In genomic region chr13:77781804-77782203, GRCh38 we compare ENCODE assay signal across 19 cellular contexts.
"Had no signal": no experiment of that assay in that cellular context is flagged by ENCODE, and none has a peak within 500 bp of the region (broad histone marks: within the 10 kb centered on the region; RNA-seq: fewer than 3 reads in every experiment).

No MANE protein-coding gene starts in this region.

- H3K27me3 Mint-ChIP-seq: activated naive CD4-positive, alpha-beta T cell treated with anti-CD3 and anti-CD28 coated beads, Interleukin-2, amount 10 ng/mL, durations not matched to agents 7 days and 5 days; activated naive CD8-positive, alpha-beta T cell treated with anti-CD3 and anti-CD28 coated beads, Interleukin-2, amount 50 U/mL, for 24 hours had no signal

- H3K4me3 Mint-ChIP-seq: activated naive CD4-positive, alpha-beta T cell treated with anti-CD3 and anti-CD28 coated beads, Interleukin-2, amount 10 ng/mL, durations not matched to agents 7 days and 5 days; activated naive CD8-positive, alpha-beta T cell treated with anti-CD3 and anti-CD28 coated beads, Interleukin-2, amount 50 U/mL, for 24 hours; activated T-cell treated with anti-CD3 and anti-CD28 coated beads, Interleukin-2, amount 50 U/mL, for 4 hours; central memory CD8-positive, alpha-beta T cell; natural killer cell had no signal

- ATAC-seq: activated naive CD8-positive, alpha-beta T cell treated with anti-CD3 and anti-CD28 coated beads, Interleukin-2, amount 50 U/mL, for 24 hours; activated T-cell treated with anti-CD3 and anti-CD28 coated beads, Interleukin-2, amount 50 U/mL, for 4 hours; natural killer cell had no signal

- DNase-seq: activated CD4-positive, alpha-beta T cell treated with anti-CD3 and anti-CD28 coated beads, Interleukin-2, amount 50 U/mL, for 1 hour; activated CD4-positive, CD25-positive, alpha-beta regulatory T cell treated with anti-CD3 and anti-CD28 coated beads, Interleukin-2, amount 50 U/mL, for 72 hours; activated CD8-positive, alpha-beta memory T cell treated with anti-CD3 and anti-CD28 coated beads, Interleukin-2, amount 50 U/mL, for 4 hours; activated naive CD4-positive, alpha-beta T cell treated with anti-CD3 and anti-CD28 coated beads, Interleukin-2, amount 10 ng/mL, durations not matched to agents 7 days and 5 days; activated naive CD8-positive, alpha-beta T cell treated with anti-CD3 and anti-CD28 coated beads, Interleukin-2, amount 50 U/mL, for 24 hours; activated T-cell treated with anti-CD3 and anti-CD28 coated beads, Interleukin-2, amount 50 U/mL, for 4 hours; brain microvascular endothelial cell; colonic mucosa; kidney; mesenchymal stem cell; natural killer cell; occipital lobe; posterior cingulate gyrus; retina; stimulated activated CD4-positive, alpha-beta T cell treated with anti-CD3 and anti-CD28 coated beads, Interleukin-2, amount 100 ng/mL, for 24 hours; stimulated activated naive CD4-positive, alpha-beta T cell treated with Interleukin-2 at 50 U/mL for 16 hours; T-helper 1 cell; T1000 had no signal

- H3K9me3 Mint-ChIP-seq: activated naive CD4-positive, alpha-beta T cell treated with anti-CD3 and anti-CD28 coated beads, Interleukin-2, amount 10 ng/mL, durations not matched to agents 7 days and 5 days; activated naive CD8-positive, alpha-beta T cell treated with anti-CD3 and anti-CD28 coated beads, Interleukin-2, amount 50 U/mL, for 24 hours; activated T-cell treated with anti-CD3 and anti-CD28 coated beads, Interleukin-2, amount 50 U/mL, for 4 hours; central memory CD8-positive, alpha-beta T cell; natural killer cell had no signal

- H3K36me3 Mint-ChIP-seq: activated naive CD4-positive, alpha-beta T cell treated with anti-CD3 and anti-CD28 coated beads, Interleukin-2, amount 10 ng/mL, durations not matched to agents 7 days and 5 days; natural killer cell had no signal

- H3K27ac Mint-ChIP-seq: activated naive CD4-positive, alpha-beta T cell treated with anti-CD3 and anti-CD28 coated beads, Interleukin-2, amount 10 ng/mL, durations not matched to agents 7 days and 5 days; activated naive CD8-positive, alpha-beta T cell treated with anti-CD3 and anti-CD28 coated beads, Interleukin-2, amount 50 U/mL, for 24 hours; natural killer cell had no signal
